In genomic region chr5:112388010-112388553, GRCh38 we compare ENCODE assay signal across 20 cellular contexts. TPM values are rescaled to one million over a fixed set of nuclear protein-coding genes. Genes with fewer than 3 reads are reported as not detected.
DNase-seq lines count a peak whose midpoint lies in the region; ATAC-seq and TF ChIP-seq lines count a peak whose summit lies in the region.
"Had no signal": no experiment of that assay in that cellular context is flagged by ENCODE, and none has a peak within 500 bp of the region (broad histone marks: within the 10 kb centered on the region; RNA-seq: fewer than 3 reads in every experiment).

No MANE protein-coding gene starts in this region.

- H3K36me3 Mint-ChIP-seq in GM23338 (ENCODE audit: low read depth) (no peaks in the 10 kb centered on the region), type B pancreatic cell (peaks cover 7% of the 10 kb centered on the region)
- H3K36me3 Mint-ChIP-seq: CD8-positive, alpha-beta memory T cell; IgD-negative memory B cell had no signal

- H3K9me3 ChIP-seq in RWPE2 (ENCODE audit: severe bottlenecking) (no peaks in the 10 kb centered on the region), parathyroid adenoma (ENCODE audit: control insufficient read depth, low read length) (no peaks in the 10 kb centered on the region), Karpas-422 (ENCODE audit: low read length) (no peaks in the 10 kb centered on the region)
- H3K9me3 ChIP-seq: BLaER1 treated with 17β-estradiol and CSF1 and Interleukin-3, amounts not matched to agents 10 nM and 100 nM; HAP-1 had no signal

- H3K27me3 Mint-ChIP-seq in GM23338 (ENCODE audit: insufficient read depth, low read depth, poor library complexity): no peaks in the 10 kb centered on the region
- H3K27me3 Mint-ChIP-seq in type B pancreatic cell: no peaks in the 10 kb centered on the region
- H3K27me3 Mint-ChIP-seq: IgD-negative memory B cell had no signal

- H3K27ac ChIP-seq in GM23338 (ENCODE audit: low read depth): no peak overlapping the region
- no peak overlapping the region for H3K27ac ChIP-seq in RWPE2 (ENCODE audit: poor library complexity, severe bottlenecking)
- peak overlapping the region; percentile 21 for H3K27ac ChIP-seq in parathyroid adenoma
- H3K27ac ChIP-seq in Karpas-422 (ENCODE audit: low read length): no peak overlapping the region
- H3K27ac ChIP-seq: BLaER1 treated with 17β-estradiol and CSF1 and Interleukin-3, amounts not matched to agents 10 nM and 100 nM had no signal

- H3K9ac ChIP-seq in parathyroid adenoma (no peak overlapping the region), Karpas-422 (ENCODE audit: low read length) (no peak overlapping the region)
- H3K9ac ChIP-seq: BLaER1 treated with 17β-estradiol and CSF1 and Interleukin-3, amounts not matched to agents 10 nM and 100 nM had no signal

- H3K36me3 ChIP-seq in GM23338 (ENCODE audit: insufficient read depth) (no peaks in the 10 kb centered on the region), RWPE2 (ENCODE audit: low read depth) (no peaks in the 10 kb centered on the region), parathyroid adenoma (ENCODE audit: control insufficient read depth, insufficient read depth, low read length) (no peaks in the 10 kb centered on the region), Karpas-422 (ENCODE audit: insufficient read depth, low read length) (no peaks in the 10 kb centered on the region)
- H3K36me3 ChIP-seq: BLaER1 treated with 17β-estradiol and CSF1 and Interleukin-3, amounts not matched to agents 10 nM and 100 nM; HAP-1 had no signal

- H3K9me3 Mint-ChIP-seq in GM23338: no peaks in the 10 kb centered on the region
- no peaks in the 10 kb centered on the region for H3K9me3 Mint-ChIP-seq in type B pancreatic cell
- H3K9me3 Mint-ChIP-seq: CD8-positive, alpha-beta memory T cell; IgD-negative memory B cell had no signal

- H3K79me2 ChIP-seq in GM23338 (replicated peaks; ENCODE audit: insufficient read depth): no peaks in the 10 kb centered on the region
- H3K79me2 ChIP-seq in parathyroid adenoma: peaks cover 57% of the 10 kb centered on the region
- H3K79me2 ChIP-seq in Karpas-422 (ENCODE audit: low read length): no peaks in the 10 kb centered on the region

- H3K4me3 Mint-ChIP-seq in GM23338: no peak overlapping the region
- H3K4me3 Mint-ChIP-seq in type B pancreatic cell: no peak overlapping the region
- H3K4me3 Mint-ChIP-seq: CD8-positive, alpha-beta memory T cell; IgD-negative memory B cell had no signal

- peak; percentile 36; the same call in 2 of the 3 replicates for ATAC-seq in GM23338
- peak; percentile 48; the same call in 1 of the 3 replicates for ATAC-seq in RWPE2 (ENCODE audit: low read depth)
- ATAC-seq in HG03135 (IDR thresholded peaks at IDR 0.05; ENCODE audit: unreplicated experiment): no peak
- ATAC-seq: Panc1, Right ventricle myocardium inferior had no signal

- no peak for TF ChIP-seq CTCF in GM23338 (conservative IDR thresholded peaks at IDR 0.05; ENCODE audit: low read depth in 2 of 2)
- no peak for TF ChIP-seq CTCF in RWPE2 (IDR thresholded peaks at IDR 0.05; ENCODE audit: poor library complexity, severe bottlenecking)
- TF ChIP-seq CTCF in parathyroid adenoma (IDR thresholded peaks at IDR 0.05): no peak
- TF ChIP-seq CTCF in type B pancreatic cell (conservative IDR thresholded peaks at IDR 0.05): no peak

- H4K20me1 ChIP-seq in GM23338 (replicated peaks; ENCODE audit: insufficient read depth) (no peaks in the 10 kb centered on the region), Karpas-422 (ENCODE audit: insufficient read depth, low read depth, low read length) (no peaks in the 10 kb centered on the region)
- H4K20me1 ChIP-seq: BLaER1 treated with 17β-estradiol and CSF1 and Interleukin-3, amounts not matched to agents 10 nM and 100 nM had no signal

- H2AFZ ChIP-seq in GM23338 (no peak overlapping the region), parathyroid adenoma (no peak overlapping the region), Karpas-422 (ENCODE audit: low read length) (no peak overlapping the region)

- H3K27me3 ChIP-seq in GM23338 (ENCODE audit: insufficient read depth) (no peaks in the 10 kb centered on the region), RWPE2 (ENCODE audit: insufficient read depth, poor library complexity, severe bottlenecking) (no peaks in the 10 kb centered on the region), parathyroid adenoma (ENCODE audit: control insufficient read depth, insufficient read depth, low read length) (no peaks in the 10 kb centered on the region), Karpas-422 (ENCODE audit: low read length) (no peaks in the 10 kb centered on the region)
- H3K27me3 ChIP-seq: BLaER1 treated with 17β-estradiol and CSF1 and Interleukin-3, amounts not matched to agents 10 nM and 100 nM had no signal

- H3K4me3 ChIP-seq in GM23338 (no peak overlapping the region), RWPE2 (ENCODE audit: severe bottlenecking) (no peak overlapping the region), parathyroid adenoma (ENCODE audit: low read depth, low read length) (no peak overlapping the region), Karpas-422 (ENCODE audit: low read length) (no peak overlapping the region)
- H3K4me3 ChIP-seq: BLaER1 treated with 17β-estradiol and CSF1 and Interleukin-3, amounts not matched to agents 10 nM and 100 nM; HAP-1 had no signal

- H3K27ac Mint-ChIP-seq in GM23338: no peak overlapping the region
- H3K27ac Mint-ChIP-seq in type B pancreatic cell: no peak overlapping the region

- H3K4me2 ChIP-seq in GM23338 (no peak overlapping the region), parathyroid adenoma (ENCODE audit: low read length) (no peak overlapping the region), Karpas-422 (ENCODE audit: low read depth, low read length, poor library complexity, severe bottlenecking) (no peak overlapping the region)
- H3K4me2 ChIP-seq: BLaER1 treated with 17β-estradiol and CSF1 and Interleukin-3, amounts not matched to agents 10 nM and 100 nM had no signal

- H3K4me1 Mint-ChIP-seq in GM23338 (peaks cover 19% of the 10 kb centered on the region; the same call in 2 of the 3 replicates), type B pancreatic cell (ENCODE audit: unreplicated experiment) (peaks cover 16% of the 10 kb centered on the region)
- H3K4me1 Mint-ChIP-seq: CD8-positive, alpha-beta memory T cell had no signal

- H3K4me1 ChIP-seq in GM23338 (ENCODE audit: insufficient read depth): no peaks in the 10 kb centered on the region
- H3K4me1 ChIP-seq in RWPE2 (ENCODE audit: insufficient read depth, poor library complexity, severe bottlenecking): no peaks in the 10 kb centered on the region
- peaks cover 44% of the 10 kb centered on the region for H3K4me1 ChIP-seq in parathyroid adenoma
- H3K4me1 ChIP-seq in Karpas-422 (ENCODE audit: low read length): peaks cover 5% of the 10 kb centered on the region
- H3K4me1 ChIP-seq: BLaER1 treated with 17β-estradiol and CSF1 and Interleukin-3, amounts not matched to agents 10 nM and 100 nM; HAP-1 had no signal

- H3K9me2 ChIP-seq in GM23338 (ENCODE audit: insufficient read depth) (no peaks in the 10 kb centered on the region), Karpas-422 (replicated peaks; ENCODE audit: insufficient read depth, low read length) (no peaks in the 10 kb centered on the region)

- no peaks in the 10 kb centered on the region for H3F3A ChIP-seq in GM23338 (replicated peaks; ENCODE audit: low read depth)

- DNase-seq in GM23338 (ENCODE audit: low spot score): peak; percentile 14
- DNase-seq in RWPE2 (ENCODE audit: low spot score): no peak
- peak; percentile 52 for DNase-seq in islet precursor cell
- DNase-seq in Karpas-422: no peak
- DNase-seq in type B pancreatic cell (ENCODE audit: extremely low spot score, unreplicated experiment): no peak
- DNase-seq in NOMO-1 treated with DMSO at 0.1 percent for 48 hours (lab: John Stamatoyannopoulos, UW; ENCODE audit: unreplicated experiment): no peak
- DNase-seq: CD8-positive, alpha-beta memory T cell; Kasumi-1; MM.1S; NCI-H1694; NCI-H510A treated with DMSO at 0.1 percent for 48 hours; SW 1271 had no signal

TF ChIP-seq in GM23338, 12 proteins besides CTCF, POLR2A, EP300 and RAD21:
- no peak for TF ChIP-seq ZNF114 (CRISPR knock-in tag; IDR thresholded peaks at IDR 0.05)
- TF ChIP-seq ZNF331 (CRISPR knock-in tag; IDR thresholded peaks at IDR 0.05; ENCODE audit: low read depth): no peak
- no peak for TF ChIP-seq JUNB (IDR thresholded peaks at IDR 0.05; ENCODE audit: unreplicated experiment)
TF ChIP-seq in GM23338: peak in this region for 0.

RNA-seq across cellular contexts. Expression of gene EPB41L4A, which starts 31.0 kb away (rescaled TPM):
- total RNA-seq in GM23338 (2014; rRNA removed; shearing (Covaris generic)): 3.4 and 6.0 TPM in 2 replicates
- polyA plus RNA-seq in GM23338 (2016; fragmentation: Nextera tagmentation; extraction: Ambion mirVana): 5.7 and 6.1 TPM in 2 replicates
- 0.63 and 1.3 TPM in 2 replicates for total RNA-seq in Karpas-422 (2014; rRNA removed; shearing (Covaris generic); ENCODE audit: low replicate concordance)
- total RNA-seq in type B pancreatic cell (ENCODE audit: low replicate concordance): 27.2 and 41.8 TPM in 2 replicates
- total RNA-seq: A673 had no signal

Comparison
In these comparisons a context has a peak if more than half of its experiments do, and no peak if none do; other contexts are left out.
1. DNase-seq: peak in GM23338 (single experiment) and islet precursor cell (single experiment); none in RWPE2 (single experiment), Karpas-422 (single experiment), type B pancreatic cell (single experiment) and NOMO-1 treated with DMSO at 0.1 percent for 48 hours (single experiment).